ENCODE assay signal across 25 cellular contexts in the genomic region with DNA sequence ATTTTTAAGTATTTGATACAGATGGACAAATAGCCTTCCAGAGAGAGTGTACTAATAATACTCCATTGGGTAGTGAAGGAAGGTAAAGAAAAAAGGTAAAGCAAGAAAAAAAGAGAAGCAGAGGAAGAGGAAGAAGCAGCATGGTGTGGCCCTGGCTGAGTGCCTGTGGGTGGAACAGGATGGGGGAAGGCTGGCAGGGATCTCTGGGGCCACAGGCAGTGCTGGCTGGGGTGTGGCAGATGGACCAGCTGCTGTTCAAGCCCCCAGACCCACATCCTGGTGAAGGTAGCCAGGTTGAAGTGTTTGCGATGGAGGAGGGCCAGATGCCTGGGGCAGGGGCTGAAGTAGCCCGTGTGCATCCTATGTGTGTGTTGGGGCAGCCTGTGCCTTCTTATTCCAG.
"Had no signal": no experiment of that assay in that cellular context is flagged by ENCODE, and none has a peak within 500 bp of the region (broad histone marks: within the 10 kb centered on the region; RNA-seq: fewer than 3 reads in every experiment).

No MANE protein-coding gene starts in this region.

- H3K4me3 Mint-ChIP-seq: activated CD4-positive, alpha-beta T cell treated with anti-CD3 and anti-CD28 coated beads, Interleukin-2, amount 10 ng/mL, durations not matched to agents 7 days and 5 days; activated CD8-positive, alpha-beta memory T cell treated with anti-CD3 and anti-CD28 coated beads, Interleukin-2, amount 10 ng/mL, durations not matched to agents 7 days and 5 days; activated CD8-positive, alpha-beta T cell treated with anti-CD3 and anti-CD28 coated beads for 36 hours; activated naive CD8-positive, alpha-beta T cell treated with anti-CD3 and anti-CD28 coated beads, Interleukin-2, amount 50 U/mL, for 24 hours; naive thymus-derived CD4-positive, alpha-beta T cell; neural progenitor cell; T-cell; T-helper 2 cell treated with Interferon-gamma antibody and Interleukin-4, amounts not matched to agents 5 μg/mL and 100 μg/mL, for 36 hours had no signal

- H3K4me3 ChIP-seq: body of pancreas, cardiac muscle cell, lung, neural progenitor cell, prostate gland, stomach, suprapubic skin, transverse colon, uterus had no signal

- H3K4me1 Mint-ChIP-seq: activated naive CD8-positive, alpha-beta T cell treated with anti-CD3 and anti-CD28 coated beads, Interleukin-2, amount 50 U/mL, for 24 hours; neural progenitor cell; T-cell had no signal

- H3K9me3 ChIP-seq: body of pancreas, prostate gland, stomach, suprapubic skin, transverse colon, uterus had no signal

- H3K36me3 Mint-ChIP-seq: activated CD8-positive, alpha-beta memory T cell treated with anti-CD3 and anti-CD28 coated beads, Interleukin-2, amount 10 ng/mL, durations not matched to agents 7 days and 5 days; naive thymus-derived CD4-positive, alpha-beta T cell; neural progenitor cell; T-cell had no signal

- H3K27me3 ChIP-seq: body of pancreas, cardiac muscle cell, neural progenitor cell, transverse colon, uterus had no signal

- H3K9ac ChIP-seq: neural progenitor cell had no signal

- H3K4me1 ChIP-seq: body of pancreas, neural progenitor cell, prostate gland, stomach, transverse colon, uterus had no signal

- H3K36me3 ChIP-seq: cardiac muscle cell, neural progenitor cell, prostate gland, suprapubic skin, transverse colon, uterus had no signal

- FAIRE-seq: endometrium had no signal

- H3K27ac Mint-ChIP-seq: activated CD4-positive, alpha-beta T cell treated with anti-CD3 and anti-CD28 coated beads, Interleukin-2, amount 10 ng/mL, durations not matched to agents 7 days and 5 days; activated CD8-positive, alpha-beta memory T cell treated with anti-CD3 and anti-CD28 coated beads, Interleukin-2, amount 10 ng/mL, durations not matched to agents 7 days and 5 days; activated CD8-positive, alpha-beta T cell treated with anti-CD3 and anti-CD28 coated beads for 36 hours; activated naive CD8-positive, alpha-beta T cell treated with anti-CD3 and anti-CD28 coated beads, Interleukin-2, amount 50 U/mL, for 24 hours; naive thymus-derived CD4-positive, alpha-beta T cell; neural progenitor cell; T-cell; T-helper 2 cell treated with Interferon-gamma antibody and Interleukin-4, amounts not matched to agents 5 μg/mL and 100 μg/mL, for 36 hours had no signal

- H3K9me3 Mint-ChIP-seq: activated CD4-positive, alpha-beta T cell treated with anti-CD3 and anti-CD28 coated beads, Interleukin-2, amount 10 ng/mL, durations not matched to agents 7 days and 5 days; activated CD8-positive, alpha-beta T cell treated with anti-CD3 and anti-CD28 coated beads for 36 hours; activated naive CD8-positive, alpha-beta T cell treated with anti-CD3 and anti-CD28 coated beads, Interleukin-2, amount 50 U/mL, for 24 hours; naive thymus-derived CD4-positive, alpha-beta T cell; neural progenitor cell; T-cell; T-helper 2 cell treated with Interferon-gamma antibody and Interleukin-4, amounts not matched to agents 5 μg/mL and 100 μg/mL, for 36 hours had no signal

- DNase-seq: activated CD4-positive, alpha-beta T cell treated with anti-CD3 and anti-CD28 coated beads, Interleukin-2, amount 10 ng/mL, durations not matched to agents 7 days and 5 days; activated CD4-positive, CD25-positive, alpha-beta regulatory T cell treated with anti-CD3 and anti-CD28 coated beads, Interleukin-2, amount 50 U/mL, for 72 hours; activated CD8-positive, alpha-beta memory T cell treated with anti-CD3 and anti-CD28 coated beads, Interleukin-2, amount 10 ng/mL, durations not matched to agents 7 days and 5 days; activated naive CD4-positive, alpha-beta T cell; activated naive CD8-positive, alpha-beta T cell treated with anti-CD3 and anti-CD28 coated beads, Interleukin-2, amount 50 U/mL, for 24 hours; activated T-cell treated with anti-CD3 and anti-CD28 coated beads for 4 hours; body of pancreas; naive thymus-derived CD4-positive, alpha-beta T cell; stimulated activated CD4-positive, alpha-beta T cell treated with anti-CD3 and anti-CD28 coated beads, Interleukin-12 subunit alpha, Interleukin-12 subunit beta, amount 100 ng/mL, for 4 hours; stimulated activated CD4-positive, alpha-beta T cell treated with anti-CD3 and anti-CD28 coated beads, Interleukin-4, amount 100 ng/mL, for 4 hours; stomach; T-cell; transverse colon; uterus had no signal

- ATAC-seq: activated naive CD8-positive, alpha-beta T cell treated with anti-CD3 and anti-CD28 coated beads, Interleukin-2, amount 50 U/mL, for 24 hours; left lobe of liver; naive thymus-derived CD4-positive, alpha-beta T cell; T-cell had no signal

- H3K4me2 ChIP-seq: neural progenitor cell had no signal

- H3K27ac ChIP-seq: body of pancreas, cardiac muscle cell, foreskin keratinocyte, neural progenitor cell, prostate gland, stomach, suprapubic skin, transverse colon, uterus, VCaP had no signal

- H2AFZ ChIP-seq: neural progenitor cell had no signal
